Comparison of ENCODE assay signal across 7 cellular contexts in genomic region chr5:103582364-103582763, GRCh38. TPM values are rescaled to one million over a fixed set of nuclear protein-coding genes. Genes with fewer than 3 reads are reported as not detected.
DNase-seq lines count a peak whose midpoint lies in the region; ATAC-seq and TF ChIP-seq lines count a peak whose summit lies in the region.

No MANE protein-coding gene starts in this region.

- H3K4ac ChIP-seq in mesendoderm (ENCODE audit: low read depth, low read length), result no peak overlapping the region

- CTCF ChIA-PET in mammary epithelial cell (lab: Charles Lee; ENCODE audit: low non-redundant PET), result interaction anchor here (0.5 to 1.0 kb wide), 3 partner anchors 59 to 830 kb away, joined by 3 to 4 read pairs (median 3); no protein-coding TSS in a partner anchor

- H2AFZ ChIP-seq in mammary epithelial cell (ENCODE audit: low read depth, low read length), result no peak overlapping the region

- no peaks in the 10 kb centered on the region for H4K20me1 ChIP-seq in mammary epithelial cell (ENCODE audit: insufficient read depth, low read length)

- H3K18ac ChIP-seq in mesendoderm (ENCODE audit: low read length), result no peak overlapping the region

- no peak overlapping the region for H3K23ac ChIP-seq in mesendoderm (ENCODE audit: low read length)

- H3K36me3 ChIP-seq in mammary epithelial cell (ENCODE audit: insufficient read depth, low read length) (no peaks in the 10 kb centered on the region), mesendoderm (ENCODE audit: control insufficient read depth, insufficient read depth, low read length) (no peaks in the 10 kb centered on the region)

- no peak overlapping the region for H4K8ac ChIP-seq in mesendoderm (ENCODE audit: low read depth, low read length)

- H3K4me1 ChIP-seq in mammary epithelial cell (ENCODE audit: insufficient read depth, low read length) (no peaks in the 10 kb centered on the region), mesendoderm (ENCODE audit: control insufficient read depth, low read depth, low read length) (no peaks in the 10 kb centered on the region)

- H3K56ac ChIP-seq in mesendoderm (ENCODE audit: low read length), result no peak overlapping the region

- ATAC-seq in HG02759 (IDR thresholded peaks at IDR 0.05; ENCODE audit: unreplicated experiment) (peak; percentile 57), GM18502 (IDR thresholded peaks at IDR 0.05; ENCODE audit: poor library complexity, unreplicated experiment) (no peak)

- H3K9ac ChIP-seq in mammary epithelial cell (ENCODE audit: insufficient read depth, low read length) (no peak overlapping the region), mesendoderm (ENCODE audit: low read length) (no peak overlapping the region)

- H3K27me3 ChIP-seq in mammary epithelial cell (ENCODE audit: insufficient read depth, low read length) (no peaks in the 10 kb centered on the region), mesendoderm (ENCODE audit: insufficient read depth, low read length, poor library complexity) (no peaks in the 10 kb centered on the region)

- H3K79me2 ChIP-seq in mammary epithelial cell (ENCODE audit: insufficient read depth, low read length), result no peaks in the 10 kb centered on the region
- no peaks in the 10 kb centered on the region for H3K79me2 ChIP-seq in mesendoderm (ENCODE audit: control insufficient read depth, insufficient read depth, low read length)

- H2BK5ac ChIP-seq in mesendoderm (ENCODE audit: low read length), result no peak overlapping the region

- no peak overlapping the region for H3K4me2 ChIP-seq in mammary epithelial cell (ENCODE audit: insufficient read depth, low read depth, low read length)
- no peak overlapping the region for H3K4me2 ChIP-seq in mesendoderm (ENCODE audit: low read length)

- no peak overlapping the region for H3K27ac ChIP-seq in mammary epithelial cell (ENCODE audit: insufficient read depth, low read depth, low read length)
- H3K27ac ChIP-seq in mesendoderm (ENCODE audit: low read depth, low read length), result no peak overlapping the region

- H2BK120ac ChIP-seq in mesendoderm (ENCODE audit: low read depth, low read length), result no peak overlapping the region

- no peak overlapping the region for H4K5ac ChIP-seq in mesendoderm (ENCODE audit: low read length)

- H3K79me1 ChIP-seq in mesendoderm (ENCODE audit: low read length), result no peaks in the 10 kb centered on the region

- intact Hi-C loops in mammary epithelial cell (cut with micrococcal nuclease), result loop anchor here (5.0 kb wide), 1 partner anchor 225 kb away; no protein-coding TSS in a partner anchor

- WGBS in mammary epithelial cell (ENCODE audit: low coverage, missing lambda C conversion rate), result 28% methylated on average over 2 of the region's 2 CpGs
- no CpG with 5 or more reads among the region's 2 CpGs for WGBS in mesendoderm (ENCODE audit: extremely low coverage, insufficient coverage, low lambda C conversion rate)

- DNase-seq in GM03348 (ENCODE audit: low spot score) (peak; percentile 21), NCI-H446 treated with DMSO at 0.1 percent for 48 hours (lab: John Stamatoyannopoulos, UW) (peak; percentile 10), mammary epithelial cell (peak; percentile 32), mesendoderm (peak; percentile 64), GM19238 (ENCODE audit: insufficient read length, low spot score) (no peak)

- BruUV-seq in mammary epithelial cell (replicated peaks; lab: Mats Ljungman, UMichigan), result no TSS peak

- TF ChIP-seq CTCF in mammary epithelial cell (conservative IDR thresholded peaks at IDR 0.05 in 1 of 2, IDR thresholded peaks at IDR 0.05 in 1 of 2; ENCODE audit: extremely low read depth in 1 of 2, insufficient read depth in 1 of 2, low read depth in 1 of 2, low read length in 2 of 2), result peak; percentile 52 to 57

- dilution Hi-C loops in mammary epithelial cell (cut with HindIII; ENCODE audit: low sequenced_read_pairs), result loop anchor here (25.0 kb wide), 1 partner anchor 605 kb away; no protein-coding TSS in a partner anchor

- no peak overlapping the region for H2BK15ac ChIP-seq in mesendoderm (replicated peaks; ENCODE audit: low read depth)

- in situ Hi-C loops in mammary epithelial cell (cut with MboI; ENCODE audit: low sequenced_read_pairs in 2 of 2), result loop anchor here (10.0 to 25.0 kb wide), 2 partner anchors 580 to 592 kb away; no protein-coding TSS in a partner anchor

- H3K9me3 ChIP-seq in mammary epithelial cell (replicated peaks; ENCODE audit: insufficient read depth, low read length), result no peaks in the 10 kb centered on the region

- no peak overlapping the region for H2AK5ac ChIP-seq in mesendoderm (ENCODE audit: low read length)

- H3K4me3 ChIP-seq in mammary epithelial cell (replicated peaks in 1 of 3; ENCODE audit: insufficient read depth in 1 of 3, low read depth in 2 of 3, low read length in 3 of 3) (no peak overlapping the region), mesendoderm (ENCODE audit: low read length) (no peak overlapping the region)

RNA-seq across cellular contexts. Expression of gene NUDT12, which starts 19.8 kb away (rescaled TPM):
- total RNA-seq in mammary epithelial cell, result 10 to 100 TPM in 1 of 2 donors, 1 to 10 TPM in 1; 7.7 to 13.0 TPM
- polyA plus RNA-seq in mammary epithelial cell, result 5.2 TPM
- 0.67 TPM for polyA minus RNA-seq in mammary epithelial cell
- 7.0 TPM for polyA plus RNA-seq in mesendoderm (2013, experiment 1 of 2)
- 6.8 TPM for polyA plus RNA-seq in mesendoderm (2013, experiment 2 of 2)
